23 cellular contexts compared by ENCODE assay signal in the genomic region with DNA sequence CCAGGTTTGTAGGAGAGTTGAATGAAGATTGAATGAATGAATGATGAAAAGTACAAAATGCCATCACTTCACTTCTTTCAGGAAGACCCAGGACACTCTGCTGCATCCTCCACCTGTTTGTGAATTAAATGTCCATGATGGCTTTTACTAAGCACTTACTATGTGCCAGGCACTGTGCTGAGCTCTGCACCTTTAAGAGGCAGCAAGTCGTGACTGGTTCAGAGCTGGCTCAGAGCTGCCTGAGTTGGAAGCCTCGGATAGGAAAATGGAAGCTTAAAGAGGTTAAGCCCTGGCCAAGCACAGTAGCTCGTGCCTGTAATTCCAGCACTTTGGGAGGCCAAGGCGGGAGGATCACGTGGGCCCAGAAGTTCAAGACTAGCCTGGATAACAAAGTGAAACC.
DNase-seq lines count a peak whose midpoint lies in the region; ATAC-seq, FAIRE-seq and TF ChIP-seq lines count a peak whose summit lies in the region.
"Had no signal": no experiment of that assay in that cellular context is flagged by ENCODE, and none has a peak within 500 bp of the region (broad histone marks: within the 10 kb centered on the region; RNA-seq: fewer than 3 reads in every experiment).

No MANE protein-coding gene starts in this region.

- DNase-seq in left ventricle myocardium inferior, result no peak
- no peak for DNase-seq in cardiac septum (ENCODE audit: low spot score)
- peak; percentile 11 for DNase-seq in fibroblast of mammary gland (ENCODE audit: low read depth)
- DNase-seq in pancreas, result no peak
- DNase-seq in activated CD4-positive, alpha-beta T cell treated with anti-CD3 and anti-CD28 coated beads for 4 hours, result no peak
- DNase-seq in 8988T, result no peak
- DNase-seq: activated naive CD4-positive, alpha-beta T cell; activated T-cell treated with anti-CD3 and anti-CD28 coated beads, Interleukin-2, amount 50 U/mL, for 24 hours; CD8-positive, alpha-beta T cell; DMS153; HCEC 1CT; lower lobe of right lung; NCI-H1092 treated with DMSO at 0.1 percent for 48 hours; NCI-H187; NCI-H2171 treated with DMSO at 0.1 percent for 48 hours; NCI-H524 treated with DMSO at 0.1 percent for 48 hours; NK-92 treated with Interleukin-12 subunit alpha and Interleukin-12 subunit beta, amount 100 ng/mL, for 24 hours; PC-3; stimulated activated CD4-positive, alpha-beta T cell treated with anti-CD3 and anti-CD28 coated beads, Interleukin-4, amount 100 ng/mL, for 4 hours had no signal

- H3K36me3 ChIP-seq in left ventricle myocardium inferior (no peaks in the 10 kb centered on the region), pancreas (no peaks in the 10 kb centered on the region)
- H3K36me3 ChIP-seq: lower lobe of right lung had no signal

- no peak for FAIRE-seq in pancreas (lab: Jason Lieb, UNC)
- FAIRE-seq: endothelial cell of umbilical vein had no signal

- H3K27me3 ChIP-seq in left ventricle myocardium inferior (ENCODE audit: low read depth) (peaks cover 16% of the 10 kb centered on the region), pancreas (no peaks in the 10 kb centered on the region)

- peak overlapping the region; percentile 54 for H3K27ac ChIP-seq in left ventricle myocardium inferior (replicated peaks)
- H3K27ac ChIP-seq in pancreas, result peak overlapping the region; percentile 19 to 87 (median 63)

- H3K9me3 ChIP-seq in left ventricle myocardium inferior (replicated peaks), result no peaks in the 10 kb centered on the region
- no peaks in the 10 kb centered on the region for H3K9me3 ChIP-seq in pancreas
- H3K9me3 ChIP-seq: lower lobe of right lung had no signal

- intact Hi-C loops in left ventricle myocardium inferior (cut with micrococcal nuclease), result no loop called here
- intact Hi-C loops in cardiac septum (cut with DNase I), result no loop called here
- intact Hi-C loops in pancreas (cut with DNase I), result no loop called here

- WGBS in pancreas, 2 donors, result 32 to 37% methylated on average over 5 of the region's 5 CpGs

- TF ChIP-seq CTCF in left ventricle myocardium inferior (IDR thresholded peaks at IDR 0.05; ENCODE audit: borderline replicate concordance) (no peak), fibroblast of mammary gland (conservative IDR thresholded peaks at IDR 0.05; ENCODE audit: control insufficient read depth, insufficient read depth, low read depth, low read length) (no peak), pancreas (IDR thresholded peaks at IDR 0.05) (no peak)

- no peak for ATAC-seq in pancreas
- no peak for ATAC-seq in HG02938 (IDR thresholded peaks at IDR 0.05; ENCODE audit: unreplicated experiment)
- ATAC-seq in HG03039 (IDR thresholded peaks at IDR 0.05; ENCODE audit: unreplicated experiment), result no peak
- ATAC-seq: CD8-positive, alpha-beta T cell; PC-3; stimulated activated memory B cell treated with anti-CD40 and anti-IgM and Interleukin-4, amounts not matched to agents 10 μg/mL and 1 μg/mL and 100 μg/mL, for 72 hours had no signal

- H3K4me1 ChIP-seq in left ventricle myocardium inferior (peaks cover 48% of the 10 kb centered on the region), pancreas (peaks cover 25 to 35% (median 27%) of the 10 kb centered on the region in 3 donors)

- H3K4me3 ChIP-seq in left ventricle myocardium inferior (no peak overlapping the region), fibroblast of mammary gland (ENCODE audit: control insufficient read depth, low read depth, low read length) (no peak overlapping the region), pancreas (no peak overlapping the region)
- H3K4me3 ChIP-seq: lower lobe of right lung had no signal
